19 cellular contexts compared by ENCODE assay signal in genomic region chr5:2903451-2904395, GRCh38.
"Had no signal": no experiment of that assay in that cellular context is flagged by ENCODE, and none has a peak within 500 bp of the region (broad histone marks: within the 10 kb centered on the region; RNA-seq: fewer than 3 reads in every experiment).

No MANE protein-coding gene starts in this region.

- FAIRE-seq: kidney had no signal

- H3K4me1 Mint-ChIP-seq: immature natural killer cell; neural progenitor cell; stimulated activated naive B cell treated with anti-CD40 and anti-IgM and Interleukin-4, amounts not matched to agents 10 μg/mL and 1 μg/mL and 100 μg/mL, for 72 hours; stimulated activated naive CD8-positive, alpha-beta T cell treated with anti-CD3 and anti-CD28 coated beads, Interleukin-15, amount 100 ng/mL, for 72 hours had no signal

- H3K4me3 Mint-ChIP-seq: dendritic cell treated with granulocyte-macrophage colony-stimulating factor and Interleukin-4, amounts not matched to agents 40 ng/mL and 50 ng/mL, for 4 days; immature natural killer cell; mesothelial cell of epicardium; natural killer cell treated with Interleukin-12 subunit alpha and Interleukin-12 subunit beta and Interleukin-15 and Interleukin-18, amount 100 ng/mL, for 72 hours; neural progenitor cell; stimulated activated naive B cell treated with anti-CD40 and anti-IgM and Interleukin-4, amounts not matched to agents 10 μg/mL and 1 μg/mL and 100 μg/mL, for 72 hours; stimulated activated naive CD8-positive, alpha-beta T cell treated with anti-CD3 and anti-CD28 coated beads, Interleukin-15, amount 100 ng/mL, for 72 hours had no signal

- H3K36me3 Mint-ChIP-seq: immature natural killer cell; mesothelial cell of epicardium; neural progenitor cell; stimulated activated naive B cell treated with anti-CD40 and anti-IgM and Interleukin-4, amounts not matched to agents 10 μg/mL and 1 μg/mL and 100 μg/mL, for 72 hours had no signal

- H3K36me3 ChIP-seq: neural progenitor cell, sigmoid colon, thoracic aorta, uterus had no signal

- H3K27me3 ChIP-seq: foreskin keratinocyte, neural progenitor cell, sigmoid colon, uterus had no signal

- H3K4me3 ChIP-seq: neural progenitor cell, sigmoid colon, skin epidermis, thoracic aorta, uterus had no signal

- DNase-seq: foreskin keratinocyte; immature natural killer cell; kidney; left cardiac atrium; mammary epithelial cell; occipital lobe; sigmoid colon; stimulated activated CD4-positive, alpha-beta T cell treated with anti-CD3 and anti-CD28 coated beads, Interleukin-2, amount 100 ng/mL, for 24 hours; stimulated activated CD4-positive, alpha-beta T cell treated with anti-CD3 and anti-CD28 coated beads, Interleukin-4, amount 100 ng/mL, for 4 hours; stimulated activated naive B cell treated with anti-CD40 and anti-IgM and Interleukin-4, amounts not matched to agents 10 μg/mL and 1 μg/mL and 100 μg/mL, for 72 hours; stimulated activated naive CD8-positive, alpha-beta T cell treated with anti-CD3 and anti-CD28 coated beads, Interleukin-15, amount 100 ng/mL, for 72 hours; trophoblast cell; uterus had no signal

- ATAC-seq: foreskin keratinocyte; left cardiac atrium; stimulated activated naive B cell treated with anti-CD40 and anti-IgM and Interleukin-4, amounts not matched to agents 10 μg/mL and 1 μg/mL and 100 μg/mL, for 72 hours; stimulated activated naive CD8-positive, alpha-beta T cell treated with anti-CD3 and anti-CD28 coated beads, Interleukin-15, amount 100 ng/mL, for 72 hours had no signal

- H3K27ac Mint-ChIP-seq: dendritic cell treated with granulocyte-macrophage colony-stimulating factor and Interleukin-4, amounts not matched to agents 40 ng/mL and 50 ng/mL, for 4 days; immature natural killer cell; mesothelial cell of epicardium; natural killer cell treated with Interleukin-12 subunit alpha and Interleukin-12 subunit beta and Interleukin-15 and Interleukin-18, amount 100 ng/mL, for 72 hours; neural progenitor cell; stimulated activated naive B cell treated with anti-CD40 and anti-IgM and Interleukin-4, amounts not matched to agents 10 μg/mL and 1 μg/mL and 100 μg/mL, for 72 hours; stimulated activated naive CD8-positive, alpha-beta T cell treated with anti-CD3 and anti-CD28 coated beads, Interleukin-15, amount 100 ng/mL, for 72 hours had no signal

- H3K27me3 Mint-ChIP-seq: dendritic cell treated with granulocyte-macrophage colony-stimulating factor and Interleukin-4, amounts not matched to agents 40 ng/mL and 50 ng/mL, for 4 days; natural killer cell treated with Interleukin-12 subunit alpha and Interleukin-12 subunit beta and Interleukin-15 and Interleukin-18, amount 100 ng/mL, for 72 hours; stimulated activated naive B cell treated with anti-CD40 and anti-IgM and Interleukin-4, amounts not matched to agents 10 μg/mL and 1 μg/mL and 100 μg/mL, for 72 hours; stimulated activated naive CD8-positive, alpha-beta T cell treated with anti-CD3 and anti-CD28 coated beads, Interleukin-15, amount 100 ng/mL, for 72 hours had no signal

- H3K9me3 Mint-ChIP-seq: mesothelial cell of epicardium, neural progenitor cell had no signal
